ENCODE assay signal across 26 cellular contexts in the genomic region with DNA sequence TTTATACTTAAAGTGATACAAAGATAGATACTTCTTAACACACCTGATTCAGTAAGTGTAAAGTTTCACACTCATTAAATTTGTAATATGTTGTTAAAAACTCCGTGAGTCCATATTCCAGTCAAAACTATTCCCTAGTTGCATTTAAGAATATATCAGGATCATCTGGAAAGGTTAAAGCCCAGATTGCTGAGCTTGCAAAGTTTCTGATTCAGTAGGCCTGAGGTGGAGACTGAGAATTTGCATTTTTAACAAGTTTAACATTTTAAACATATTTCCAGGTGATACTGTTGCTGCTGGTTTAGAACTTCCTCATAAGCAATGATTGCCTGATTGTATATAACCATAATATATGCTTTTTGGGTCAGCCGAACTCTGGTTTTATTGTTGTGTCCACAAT.
"Had no signal": no experiment of that assay in that cellular context is flagged by ENCODE, and none has a peak within 500 bp of the region (broad histone marks: within the 10 kb centered on the region; RNA-seq: fewer than 3 reads in every experiment).

No MANE protein-coding gene starts in this region.

- H3K4me3 ChIP-seq: neural progenitor cell, ovary, psoas muscle, skin epidermis, smooth muscle cell, stomach, thoracic aorta, thyroid gland, tibial nerve, upper lobe of left lung, vagina had no signal

- H3K4me1 ChIP-seq: neural progenitor cell, parathyroid adenoma, psoas muscle, stomach, thyroid gland, tibial nerve, upper lobe of left lung, vagina had no signal

- H3K9me3 ChIP-seq: ovary, psoas muscle, stomach, thoracic aorta, thyroid gland, tibial nerve, upper lobe of left lung, vagina had no signal

- H3K9ac ChIP-seq: neural progenitor cell, parathyroid adenoma had no signal

- H3K27me3 ChIP-seq: neural progenitor cell, ovary, stomach, thyroid gland, tibial nerve, upper lobe of left lung, vagina had no signal

- H3K27ac ChIP-seq: neural progenitor cell, ovary, parathyroid adenoma, psoas muscle, skin epidermis, stomach, thoracic aorta, thyroid gland, tibial nerve, upper lobe of left lung, vagina had no signal

- ATAC-seq: naive thymus-derived CD4-positive, alpha-beta T cell; natural killer cell; psoas muscle; right cardiac atrium; sciatic nerve; stimulated activated effector memory CD8-positive, alpha-beta T cell treated with anti-CD3 and anti-CD28 coated beads, Interleukin-12 subunit alpha, Interleukin-12 subunit beta, amount 100 ng/mL, for 72 hours; stimulated activated naive B cell treated with anti-CD40 and anti-IgM and Interleukin-4, amounts not matched to agents 10 μg/mL and 1 μg/mL and 100 μg/mL, for 72 hours had no signal

- H3K4me2 ChIP-seq: neural progenitor cell, smooth muscle cell had no signal

- H3K79me2 ChIP-seq: parathyroid adenoma had no signal

- FAIRE-seq: urothelium cell line had no signal

- H3K36me3 ChIP-seq: neural progenitor cell, ovary, stomach, thoracic aorta, thyroid gland, tibial nerve, upper lobe of left lung, vagina had no signal

- H2AFZ ChIP-seq: neural progenitor cell, parathyroid adenoma had no signal

- DNase-seq: naive thymus-derived CD4-positive, alpha-beta T cell; natural killer cell; occipital lobe; ovary; posterior cingulate gyrus; psoas muscle; right cardiac atrium; stimulated activated CD4-positive, alpha-beta T cell treated with anti-CD3 and anti-CD28 coated beads, Interleukin-15, amount 100 ng/mL, for 24 hours; stimulated activated CD4-positive, alpha-beta T cell treated with anti-CD3 and anti-CD28 coated beads, Interleukin-2, amount 100 ng/mL, for 24 hours; stimulated activated CD4-positive, alpha-beta T cell treated with anti-CD3 and anti-CD28 coated beads, Interleukin-2, amount 100 ng/mL, for 48 hours; stimulated activated CD4-positive, alpha-beta T cell treated with anti-CD3 and anti-CD28 coated beads, Interleukin-4, amount 100 ng/mL, for 24 hours; stimulated activated naive B cell treated with anti-CD40 and anti-IgM and Interleukin-4, amounts not matched to agents 10 μg/mL and 1 μg/mL and 100 μg/mL, for 72 hours; stimulated activated naive CD4-positive, alpha-beta T cell treated with Interleukin-2 at 50 U/mL for 16 hours; stomach; thyroid gland; upper lobe of left lung had no signal
